In the genomic region with DNA sequence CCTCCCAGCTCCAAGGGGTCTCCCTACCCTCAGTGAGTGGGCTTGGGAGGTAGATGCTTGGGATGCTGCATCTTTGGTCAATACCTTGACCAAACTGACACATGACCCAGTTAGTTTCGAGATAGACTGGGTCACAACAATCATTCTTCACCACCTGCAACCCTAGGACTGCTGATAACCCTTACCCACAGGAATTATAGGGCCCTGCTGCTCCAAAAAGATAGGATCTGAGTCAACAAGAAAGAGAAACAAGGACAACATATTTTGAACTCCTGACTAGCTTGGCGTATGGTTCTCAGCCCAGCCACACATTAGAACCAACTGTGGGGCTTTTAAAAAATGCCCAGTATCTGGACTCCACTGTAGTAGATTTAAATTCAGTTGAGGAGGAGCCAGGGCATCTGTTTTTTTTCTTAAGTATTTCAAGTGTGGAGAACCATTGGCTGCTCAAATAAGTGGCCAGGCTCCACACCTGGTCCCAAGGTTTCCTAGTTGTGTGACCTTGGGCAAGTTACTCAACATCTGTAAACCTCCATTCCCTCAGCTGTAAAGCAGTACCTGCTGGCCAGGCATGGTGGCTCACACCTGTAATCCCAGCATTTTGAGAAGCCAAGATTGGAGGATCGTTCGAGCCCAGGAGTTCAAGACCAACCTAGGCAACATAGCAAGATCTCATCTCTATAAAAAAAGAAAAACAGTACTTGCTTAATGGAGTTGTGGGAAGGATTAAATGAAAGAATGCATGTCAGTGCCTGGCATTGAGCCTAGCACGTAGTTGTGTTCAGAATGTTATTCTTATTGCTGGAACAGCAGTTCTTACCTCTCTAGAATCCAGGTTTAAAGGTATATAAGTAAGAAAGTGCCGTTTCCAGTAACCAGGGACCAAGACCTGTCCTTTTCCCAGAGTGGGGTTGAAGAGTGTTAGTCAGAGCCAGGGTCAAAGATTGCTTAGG, we compare ENCODE assay signal across 19 cellular contexts. TPM values are rescaled to one million over a fixed set of nuclear protein-coding genes. Genes with fewer than 3 reads are reported as not detected.
A peak's percentile ranks its signal among the peaks of the same experiment; 100 is the strongest.
DNase-seq lines count a peak whose midpoint lies in the region; ATAC-seq, FAIRE-seq and TF ChIP-seq lines count a peak whose summit lies in the region.
"Had no signal": no experiment of that assay in that cellular context is flagged by ENCODE, and none has a peak within 500 bp of the region (broad histone marks: within the 10 kb centered on the region; RNA-seq: fewer than 3 reads in every experiment).

No MANE protein-coding gene starts in this region.

- TF ChIP-seq EP300 in gastroesophageal sphincter (IDR thresholded peaks at IDR 0.05), result no peak

- H3K9me3 ChIP-seq in RWPE2 (ENCODE audit: severe bottlenecking) (no peaks in the 10 kb centered on the region), gastroesophageal sphincter (no peaks in the 10 kb centered on the region)
- H3K9me3 ChIP-seq: adrenal gland, left ventricle myocardium inferior, prostate gland had no signal

- H3K27ac ChIP-seq in RWPE2 (ENCODE audit: poor library complexity, severe bottlenecking) (peak overlapping the region; percentile 14), gastroesophageal sphincter (no peak overlapping the region)
- H3K27ac ChIP-seq: adrenal gland, foreskin keratinocyte, left ventricle myocardium inferior, prostate gland had no signal

- peak; percentile 2 for DNase-seq in AG08396 (ENCODE audit: low spot score)
- DNase-seq in RWPE2 (ENCODE audit: low spot score), result no peak
- DNase-seq in iris pigment epithelial cell (ENCODE audit: low read depth), result peak; percentile 76
- DNase-seq in urothelium cell line (ENCODE audit: low spot score), result no peak
- no peak for DNase-seq in activated CD4-positive, CD25-positive, alpha-beta regulatory T cell (lab: John Stamatoyannopoulos, UW)
- DNase-seq: adrenal gland; CD8-positive, alpha-beta T cell; left ventricle myocardium inferior; naive B cell; NCI-H1694; NCI-H345; SHP77; stimulated activated naive CD8-positive, alpha-beta T cell treated with anti-CD3 and anti-CD28 coated beads, Interleukin-15, Interleukin-2, amounts not matched to agents 100 U/mL and 50 U/mL, for 24 hours had no signal

- TF ChIP-seq POLR2A in gastroesophageal sphincter (IDR thresholded peaks at IDR 0.05), result no peak

- H3K4me1 ChIP-seq in RWPE2 (ENCODE audit: insufficient read depth, poor library complexity, severe bottlenecking) (peaks cover 24% of the 10 kb centered on the region), gastroesophageal sphincter (no peaks in the 10 kb centered on the region)
- H3K4me1 ChIP-seq: adrenal gland, prostate gland had no signal

- no peak for FAIRE-seq in urothelium cell line (lab: Jason Lieb, UNC)

- ATAC-seq in RWPE2 (ENCODE audit: low read depth), result no peak
- no peak for ATAC-seq in gastroesophageal sphincter
- ATAC-seq: CD8-positive, alpha-beta T cell; stimulated activated naive CD8-positive, alpha-beta T cell treated with anti-CD3 and anti-CD28 coated beads, Interleukin-15, Interleukin-2, amounts not matched to agents 100 U/mL and 50 U/mL, for 24 hours had no signal

- WGBS in gastroesophageal sphincter (ENCODE audit: low coverage in 1 of 2), 2 donors, result 65 to 66% methylated on average over 3 to 5 of the region's 6 CpGs

- H3K27me3 ChIP-seq in RWPE2 (ENCODE audit: insufficient read depth, poor library complexity, severe bottlenecking) (no peaks in the 10 kb centered on the region), gastroesophageal sphincter (peaks cover 33% of the 10 kb centered on the region)
- H3K27me3 ChIP-seq: adrenal gland, foreskin keratinocyte had no signal

- H3K36me3 ChIP-seq in RWPE2 (ENCODE audit: low read depth), result no peaks in the 10 kb centered on the region
- no peaks in the 10 kb centered on the region for H3K36me3 ChIP-seq in gastroesophageal sphincter
- H3K36me3 ChIP-seq: adrenal gland, left ventricle myocardium inferior, prostate gland had no signal

- TF ChIP-seq CTCF in RWPE2 (IDR thresholded peaks at IDR 0.05; ENCODE audit: poor library complexity, severe bottlenecking), result no peak
- no peak for TF ChIP-seq CTCF in gastroesophageal sphincter (IDR thresholded peaks at IDR 0.05)

- H3K4me3 ChIP-seq in RWPE2 (ENCODE audit: severe bottlenecking), result no peak overlapping the region
- H3K4me3 ChIP-seq in gastroesophageal sphincter, result no peak overlapping the region
- H3K4me3 ChIP-seq: adrenal gland, left ventricle myocardium inferior, prostate gland had no signal

RNA-seq across cellular contexts. Expression of gene PPP1R14D, which starts 2.1 kb away (rescaled TPM):
- not detected for total RNA-seq in gastroesophageal sphincter
- total RNA-seq: activated CD8-positive, alpha-beta memory T cell treated with anti-CD3 and anti-CD28 coated beads for 36 hours; adrenal gland; CD8-positive, alpha-beta T cell; cerebellum; foreskin keratinocyte; HT1080; left ventricle myocardium inferior had no signal

RNA-seq across cellular contexts. Expression of gene SPINT1, which starts 17.4 kb away (rescaled TPM):
- total RNA-seq in gastroesophageal sphincter, result 10 to 100 TPM in 1 of 4 donors, 1 to 10 TPM in 3; 2.0 to 29.8 (median 2.8) TPM

RNA-seq across cellular contexts. Expression of gene DNAJC17, which starts 19.1 kb away (rescaled TPM):
- 10 to 100 TPM in 3 of 4 donors, 1 to 10 TPM in 1; 7.8 to 20.5 (median 17.8) TPM for total RNA-seq in gastroesophageal sphincter

RNA-seq across cellular contexts. Expression of gene ZFYVE19, which starts 19.5 kb away (rescaled TPM):
- total RNA-seq in gastroesophageal sphincter, result 10 to 100 TPM; 13.3 to 25.5 (median 19.7) TPM

RNA-seq across cellular contexts. Expression of gene RHOV, which starts 47.6 kb away (rescaled TPM):
- 1 to 10 TPM in 1 of 4 donors, not detected in 3; 7.0 TPM for total RNA-seq in gastroesophageal sphincter
- total RNA-seq: left ventricle myocardium inferior had no signal

Comparison
In these comparisons a context has a peak if more than half of its experiments do, and no peak if none do; other contexts are left out.
1. DNase-seq: peak in AG08396 (single experiment) and iris pigment epithelial cell (single experiment); none in RWPE2 (single experiment), urothelium cell line (single experiment) and activated CD4-positive, CD25-positive, alpha-beta regulatory T cell (0 of 4).